ENCODE assay signal across 27 cellular contexts in genomic region chr13:89082623-89083022, GRCh38.
"Had no signal": no experiment of that assay in that cellular context is flagged by ENCODE, and none has a peak within 500 bp of the region (broad histone marks: within the 10 kb centered on the region; RNA-seq: fewer than 3 reads in every experiment).

No MANE protein-coding gene starts in this region.

- FAIRE-seq: astrocyte had no signal

- H3K27ac ChIP-seq: body of pancreas, breast epithelium, SJCRH30, SK-N-MC had no signal

- ATAC-seq: activated CD4-positive, alpha-beta T cell treated with anti-CD3 and anti-CD28 coated beads for 36 hours; activated CD4-positive, CD25-positive, alpha-beta regulatory T cell treated with anti-CD3 and anti-CD28 coated beads, Interleukin-2, amount 50 U/mL, for 24 hours; activated CD8-positive, alpha-beta T cell treated with anti-CD3 and anti-CD28 coated beads, Interleukin-2, amount 10 ng/mL, durations not matched to agents 7 days and 5 days; body of pancreas; Panc1; WTC11 had no signal

- H3K9me3 ChIP-seq: body of pancreas, breast epithelium, SJCRH30 had no signal

- H3K4me3 ChIP-seq: body of pancreas, breast epithelium, MG63, SJCRH30, SK-N-MC had no signal

- H3K27me3 ChIP-seq: body of pancreas, breast epithelium, MG63, SJCRH30 had no signal

- H3K4me1 ChIP-seq: body of pancreas, breast epithelium, SJCRH30 had no signal

- DNase-seq: activated CD4-positive, alpha-beta T cell treated with anti-CD3 and anti-CD28 coated beads for 36 hours; activated CD4-positive, alpha-beta T cell treated with anti-CD3 and anti-CD28 coated beads, Interleukin-2, amount 10 ng/mL, durations not matched to agents 7 days and 5 days; activated CD4-positive, alpha-beta T cell treated with anti-CD3 and anti-CD28 coated beads, Interleukin-2, amount 50 U/mL, for 48 hours; activated CD8-positive, alpha-beta T cell treated with anti-CD3 and anti-CD28 coated beads, Interleukin-2, amount 10 ng/mL, durations not matched to agents 7 days and 5 days; activated gamma-delta T cell; activated naive CD4-positive, alpha-beta T cell treated with Interleukin-2 at 50 U/mL for 16 hours; activated naive CD8-positive, alpha-beta T cell treated with anti-CD3 and anti-CD28 coated beads, Interleukin-2, amount 10 ng/mL, durations not matched to agents 7 days and 5 days; activated T-cell treated with anti-CD3 and anti-CD28 coated beads, Interleukin-2, amount 50 U/mL, for 24 hours; body of pancreas; Kasumi-1; MG63; NCI-H1048; NCI-H1105 treated with DMSO at 0.1 percent for 48 hours; NCI-H1436; NCI-H1694; NCI-H1930; NCI-H2081 treated with DMSO at 0.1 percent for 48 hours; NCI-H226; NCI-H524 treated with DMSO at 0.1 percent for 48 hours; SHP77 had no signal

- H3K36me3 ChIP-seq: breast epithelium, MG63, SJCRH30 had no signal
